In genomic region chr13:89816404-89816803, GRCh38 we compare ENCODE assay signal across 8 cellular contexts.
"Had no signal": no experiment of that assay in that cellular context is flagged by ENCODE, and none has a peak within 500 bp of the region (broad histone marks: within the 10 kb centered on the region; RNA-seq: fewer than 3 reads in every experiment).

No MANE protein-coding gene starts in this region.

- ATAC-seq: GM23338, HepG2 had no signal

- H3K27ac ChIP-seq: HL-60 had no signal

- FAIRE-seq: H1, H54, HepG2 had no signal

- DNase-seq: H9, HCEC 1CT, KG1 had no signal

- H3K4me3 ChIP-seq: GM23338 had no signal
